ENCODE assay signal across 10 cellular contexts in genomic region chr13:52600666-52601065, GRCh38. TPM values are rescaled to one million over a fixed set of nuclear protein-coding genes. Genes with fewer than 3 reads are reported as not detected.
A peak's percentile ranks its signal among the peaks of the same experiment; 100 is the strongest.
DNase-seq lines count a peak whose midpoint lies in the region; ATAC-seq and TF ChIP-seq lines count a peak whose summit lies in the region.
"Had no signal": no experiment of that assay in that cellular context is flagged by ENCODE, and none has a peak within 500 bp of the region (broad histone marks: within the 10 kb centered on the region; RNA-seq: fewer than 3 reads in every experiment).

No MANE protein-coding gene starts in this region.

- H3K9me3 ChIP-seq in SK-N-SH = no peaks in the 10 kb centered on the region
- H3K9me3 ChIP-seq in subcutaneous abdominal adipose tissue (ENCODE audit: control insufficient read depth in 5 of 5, low read length in 5 of 5) = no peaks in the 10 kb centered on the region

- H3K79me2 ChIP-seq in SK-N-SH (ENCODE audit: insufficient read depth) = no peaks in the 10 kb centered on the region

- H3K27me3 ChIP-seq in SK-N-SH (ENCODE audit: insufficient read depth) = no peaks in the 10 kb centered on the region
- H3K27me3 ChIP-seq in subcutaneous abdominal adipose tissue (ENCODE audit: control insufficient read depth in 5 of 5, insufficient read depth in 4 of 5, low read length in 5 of 5) = peaks cover 0 to 10% (median 0%) of the 10 kb centered on the region in 5 donors

- no peaks in the 10 kb centered on the region; a peak in 1 of 4 replicates for H3K4me1 ChIP-seq in SK-N-SH (ENCODE audit: control insufficient read depth in 1 of 2, insufficient read depth in 2 of 2, low read depth in 1 of 2, low read length in 1 of 2)
- peaks cover 2 to 18% (median 12%) of the 10 kb centered on the region in 5 donors for H3K4me1 ChIP-seq in subcutaneous abdominal adipose tissue (ENCODE audit: control insufficient read depth in 5 of 5, insufficient read depth in 5 of 5, low read length in 5 of 5)

- H3K9me2 ChIP-seq in SK-N-SH = no peaks in the 10 kb centered on the region

- no peak for TF ChIP-seq EP300 in SK-N-SH (IDR thresholded peaks at IDR 0.05; ENCODE audit: borderline replicate concordance in 1 of 2, low read depth in 1 of 2, low read length in 1 of 2)

- H3K4me3 Mint-ChIP-seq in activated T-helper 2 cell treated with anti-CD3 and anti-CD28 coated beads, Interferon-gamma antibody, Interleukin-2, Interleukin-4, amounts not matched to agents 10 μg/mL and 5 μg/mL and 100 μg/mL, durations not matched to agents 14 hours and 24 hours and 36 hours (ENCODE audit: low read depth) = peak overlapping the region; percentile 63
- H3K4me3 Mint-ChIP-seq in immature natural killer cell = peak overlapping the region; percentile 27 to 68 (median 62)

- DNase-seq in SK-N-SH = no peak
- DNase-seq in activated T-helper 2 cell treated with anti-CD3 and anti-CD28 coated beads, Interferon-gamma antibody, Interleukin-2, Interleukin-4, amounts not matched to agents 10 μg/mL and 5 μg/mL and 100 μg/mL, durations not matched to agents 14 hours and 24 hours and 36 hours (ENCODE audit: low spot score) = no peak
- DNase-seq in immature natural killer cell = no peak
- DNase-seq in stimulated activated CD4-positive, alpha-beta T cell treated with anti-CD3 and anti-CD28 coated beads, Interleukin-2, amount 100 ng/mL, for 24 hours = no peak
- DNase-seq: activated T-cell treated with anti-CD3 and anti-CD28 coated beads, Interleukin-2, amount 50 U/mL, for 1 hour; HCEC 1CT had no signal

- TF ChIP-seq CTCF in SK-N-SH (IDR thresholded peaks at IDR 0.05) = no peak

- H3K9ac ChIP-seq in SK-N-SH (no peak overlapping the region), subcutaneous abdominal adipose tissue (ENCODE audit: low read length in 5 of 5) (peak overlapping the region in 2 of 5 donors; percentile 45 to 60)

- peak overlapping the region; percentile 82; the same call in 1 of the 2 replicates for H2AFZ ChIP-seq in SK-N-SH (ENCODE audit: low read depth)

- H3K4me1 Mint-ChIP-seq in activated T-helper 2 cell treated with anti-CD3 and anti-CD28 coated beads, Interferon-gamma antibody, Interleukin-2, Interleukin-4, amounts not matched to agents 10 μg/mL and 5 μg/mL and 100 μg/mL, durations not matched to agents 14 hours and 24 hours and 36 hours (ENCODE audit: low read depth) = peaks cover 16% of the 10 kb centered on the region
- peaks cover 8 to 16% of the 10 kb centered on the region in 2 donors for H3K4me1 Mint-ChIP-seq in immature natural killer cell

- intact Hi-C loops in activated T-helper 2 cell treated with anti-CD3 and anti-CD28 coated beads, Interferon-gamma antibody, Interleukin-2, Interleukin-4, amounts not matched to agents 10 μg/mL and 5 μg/mL and 100 μg/mL, durations not matched to agents 14 hours and 24 hours and 36 hours (cut with micrococcal nuclease) = no loop called here

- no peak overlapping the region for H3K27ac ChIP-seq in SK-N-SH (ENCODE audit: low read depth in 2 of 2, low read length in 1 of 2)
- no peak overlapping the region for H3K27ac ChIP-seq in subcutaneous abdominal adipose tissue (ENCODE audit: low read depth, low read length)

- H3K27ac Mint-ChIP-seq in activated T-helper 2 cell treated with anti-CD3 and anti-CD28 coated beads, Interferon-gamma antibody, Interleukin-2, Interleukin-4, amounts not matched to agents 10 μg/mL and 5 μg/mL and 100 μg/mL, durations not matched to agents 14 hours and 24 hours and 36 hours = no peak overlapping the region
- H3K27ac Mint-ChIP-seq in immature natural killer cell = no peak overlapping the region

- no peaks in the 10 kb centered on the region for H3F3A ChIP-seq in SK-N-SH (replicated peaks; ENCODE audit: insufficient read depth)

- H3K27me3 Mint-ChIP-seq in activated T-helper 2 cell treated with anti-CD3 and anti-CD28 coated beads, Interferon-gamma antibody, Interleukin-2, Interleukin-4, amounts not matched to agents 10 μg/mL and 5 μg/mL and 100 μg/mL, durations not matched to agents 14 hours and 24 hours and 36 hours (ENCODE audit: low read depth) = peaks cover 5% of the 10 kb centered on the region
- peaks cover 2 to 25% (median 7%) of the 10 kb centered on the region in 3 donors for H3K27me3 Mint-ChIP-seq in immature natural killer cell (ENCODE audit: low read depth in 3 of 3)

- TF ChIP-seq RAD21 in SK-N-SH (IDR thresholded peaks at IDR 0.05; ENCODE audit: low read length) = no peak

- no peaks in the 10 kb centered on the region for H4K20me1 ChIP-seq in SK-N-SH (ENCODE audit: insufficient read depth)

- no peaks in the 10 kb centered on the region for H3K9me3 Mint-ChIP-seq in activated T-helper 2 cell treated with anti-CD3 and anti-CD28 coated beads, Interferon-gamma antibody, Interleukin-2, Interleukin-4, amounts not matched to agents 10 μg/mL and 5 μg/mL and 100 μg/mL, durations not matched to agents 14 hours and 24 hours and 36 hours
- H3K9me3 Mint-ChIP-seq in immature natural killer cell = no peaks in the 10 kb centered on the region

- H3K36me3 ChIP-seq in SK-N-SH (replicated peaks in 1 of 2; ENCODE audit: control insufficient read depth in 1 of 2, insufficient read depth in 2 of 2, low read length in 1 of 2) (no peaks in the 10 kb centered on the region), subcutaneous abdominal adipose tissue (ENCODE audit: control insufficient read depth in 5 of 5, insufficient read depth in 5 of 5, low read length in 5 of 5) (no peaks in the 10 kb centered on the region)

- no peak for ATAC-seq in SK-N-SH treated with all-trans-retinoic acid at 6 μM for 48 hours
- no peak for ATAC-seq in HG02885 (IDR thresholded peaks at IDR 0.05; ENCODE audit: poor library complexity, unreplicated experiment)
- ATAC-seq in HG03135 (IDR thresholded peaks at IDR 0.05; ENCODE audit: unreplicated experiment) = no peak

- CTCF ChIA-PET in SK-N-SH (lab: Yijun Ruan, JAX) = no interaction called here

- H3K36me3 Mint-ChIP-seq in activated T-helper 2 cell treated with anti-CD3 and anti-CD28 coated beads, Interferon-gamma antibody, Interleukin-2, Interleukin-4, amounts not matched to agents 10 μg/mL and 5 μg/mL and 100 μg/mL, durations not matched to agents 14 hours and 24 hours and 36 hours (ENCODE audit: low read depth) = no peaks in the 10 kb centered on the region
- no peaks in the 10 kb centered on the region for H3K36me3 Mint-ChIP-seq in immature natural killer cell

- POLR2A ChIA-PET in SK-N-SH (lab: Yijun Ruan, JAX) = interaction anchor here (1.3 kb wide), 1 partner anchor 209 kb away, joined by 3 read pairs; no protein-coding TSS in a partner anchor

- 64% methylated on average over 3 of the region's 3 CpGs for WGBS in SK-N-SH (ENCODE audit: low lambda C conversion rate)

- H3K4me2 ChIP-seq in SK-N-SH = no peak overlapping the region; the same call in 1 of the 2 replicates

- H3K4me3 ChIP-seq in SK-N-SH (ENCODE audit: low read depth in 2 of 2, low read length in 1 of 2) = peak overlapping the region in 1 of 2 experiments; percentile 50; a peak in 2 of 4 replicates
- peak overlapping the region in 4 of 5 donors; percentile 70 to 79 (median 77) for H3K4me3 ChIP-seq in subcutaneous abdominal adipose tissue (ENCODE audit: low read depth in 1 of 5, low read length in 5 of 5)

TF ChIP-seq in SK-N-SH, 30 proteins besides CTCF, POLR2A, EP300 and RAD21 (continues in another document):
- TF ChIP-seq ELF1 (IDR thresholded peaks at IDR 0.05) (no peak), NFIC (IDR thresholded peaks at IDR 0.05; ENCODE audit: borderline replicate concordance) (no peak), CHD2 (IDR thresholded peaks at IDR 0.05; ENCODE audit: low read length, partially characterized antibody) (no peak), USF1 (IDR thresholded peaks at IDR 0.05; ENCODE audit: borderline replicate concordance, low read depth) (no peak), FOXM1 (IDR thresholded peaks at IDR 0.05; ENCODE audit: low read depth) (no peak), RXRA (IDR thresholded peaks at IDR 0.05; ENCODE audit: borderline replicate concordance, low read depth) (no peak)

TF ChIP-seq in SK-N-SH treated with all-trans-retinoic acid at 6 μM for 48 hours, 23 proteins besides CTCF, POLR2A, EP300 and RAD21 (continues in another document):
- no peak for TF ChIP-seq POU6F1 (CRISPR knock-in tag; IDR thresholded peaks at IDR 0.05; ENCODE audit: borderline replicate concordance, low read depth)
- no peak for TF ChIP-seq ISL1 (CRISPR knock-in tag; IDR thresholded peaks at IDR 0.05)
- TF ChIP-seq ZC3H10 (CRISPR knock-in tag; IDR thresholded peaks at IDR 0.05) = no peak
- TF ChIP-seq BACH2 (CRISPR knock-in tag; IDR thresholded peaks at IDR 0.05; ENCODE audit: borderline replicate concordance) = no peak
- no peak for TF ChIP-seq TCF4 (CRISPR knock-in tag; IDR thresholded peaks at IDR 0.05; ENCODE audit: borderline replicate concordance)

RNA-seq across cellular contexts. Expression of gene HNRNPA1L2, which starts 41.6 kb away (rescaled TPM):
- polyA plus RNA-seq in SK-N-SH (2012; rRNA removed) = 4.5 and 6.7 TPM in 2 replicates
- 7.5 and 12.5 TPM in 2 replicates for polyA plus RNA-seq in SK-N-SH (2012; cell fraction: cytosol; rRNA removed)
- 8.0 and 9.2 TPM in 2 replicates for polyA plus RNA-seq in SK-N-SH (2012; cell fraction: nucleus; rRNA removed)
- 8.4 and 9.3 TPM in 2 replicates for total RNA-seq in activated T-helper 2 cell treated with anti-CD3 and anti-CD28 coated beads, Interferon-gamma antibody, Interleukin-2, Interleukin-4, amounts not matched to agents 10 μg/mL and 5 μg/mL and 100 μg/mL, durations not matched to agents 14 hours and 24 hours and 36 hours
- polyA plus RNA-seq in immature natural killer cell = 10 to 100 TPM in 1 of 3 donors, 1 to 10 TPM in 2; 4.0 to 11.6 (median 8.4) TPM

RNA-seq across cellular contexts. Expression of gene SUGT1, which starts 52.0 kb away (rescaled TPM):
- polyA plus RNA-seq in SK-N-SH (2012; rRNA removed) = 17.8 and 18.6 TPM in 2 replicates
- polyA plus RNA-seq in SK-N-SH (2012; cell fraction: cytosol; rRNA removed) = 21.0 and 28.4 TPM in 2 replicates
- polyA plus RNA-seq in SK-N-SH (2012; cell fraction: nucleus; rRNA removed) = 7.6 and 14.4 TPM in 2 replicates
- total RNA-seq in activated T-helper 2 cell treated with anti-CD3 and anti-CD28 coated beads, Interferon-gamma antibody, Interleukin-2, Interleukin-4, amounts not matched to agents 10 μg/mL and 5 μg/mL and 100 μg/mL, durations not matched to agents 14 hours and 24 hours and 36 hours = 66.5 and 72.3 TPM in 2 replicates
- 10 to 100 TPM; 45.0 to 50.7 (median 49.5) TPM for polyA plus RNA-seq in immature natural killer cell
